1 cellular context compared by ENCODE assay signal in the genomic region with DNA sequence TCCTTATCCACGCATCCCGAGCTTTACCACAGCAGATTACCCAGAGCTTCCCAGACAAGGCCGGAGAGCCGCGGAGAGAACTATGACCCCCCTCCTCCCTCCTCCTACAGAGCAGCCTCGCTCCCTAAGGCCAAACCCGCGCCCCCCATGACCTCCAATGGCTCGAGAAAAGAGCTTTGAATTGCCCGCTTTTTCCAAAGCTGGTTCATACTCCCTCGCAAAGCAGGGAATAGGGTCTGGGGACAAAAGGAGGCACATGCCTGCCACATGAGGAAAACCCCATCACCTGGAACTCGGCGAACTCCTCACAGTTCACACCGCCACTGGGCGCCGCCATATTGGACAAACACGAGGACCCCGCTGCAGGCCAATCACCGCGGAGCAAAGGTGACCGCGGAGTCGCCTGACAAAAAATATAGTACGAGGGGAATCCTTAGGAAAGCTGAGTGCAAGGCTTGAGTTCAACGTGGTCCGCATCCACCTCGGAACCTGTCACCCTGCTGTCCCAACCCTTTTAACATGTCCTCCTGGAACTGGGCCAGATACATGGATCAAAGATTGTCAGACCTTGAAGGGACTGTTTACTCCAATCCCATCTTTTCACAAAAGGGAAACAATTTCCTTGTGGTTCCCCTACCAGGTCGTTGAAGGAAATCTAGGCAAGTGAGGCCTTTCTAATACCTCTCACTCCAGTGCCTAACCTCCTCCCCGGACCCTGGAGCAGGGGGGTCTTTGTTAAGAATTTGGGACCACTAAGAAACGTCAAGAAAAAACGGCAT.
TF ChIP-seq lines count a peak whose summit lies in the region.

A gene (minus strand): TSS at position 344 of the 779 bp plus-strand sequence. CDS start 7 bp downstream, at position 337.

TF ChIP-seq in HepG2, 621 proteins besides CTCF, POLR2A, EP300 and RAD21 (continued from another document and continues in another):
- TF ChIP-seq, protein P1, sequence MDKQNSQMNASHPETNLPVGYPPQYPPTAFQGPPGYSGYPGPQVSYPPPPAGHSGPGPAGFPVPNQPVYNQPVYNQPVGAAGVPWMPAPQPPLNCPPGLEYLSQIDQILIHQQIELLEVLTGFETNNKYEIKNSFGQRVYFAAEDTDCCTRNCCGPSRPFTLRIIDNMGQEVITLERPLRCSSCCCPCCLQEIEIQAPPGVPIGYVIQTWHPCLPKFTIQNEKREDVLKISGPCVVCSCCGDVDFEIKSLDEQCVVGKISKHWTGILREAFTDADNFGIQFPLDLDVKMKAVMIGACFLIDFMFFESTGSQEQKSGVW (CRISPR knock-in tag; IDR thresholded peaks at IDR 0.05; ENCODE audit: borderline replicate concordance), result no peak
- TF ChIP-seq ZNF274 (CRISPR knock-in tag; IDR thresholded peaks at IDR 0.05), result peak; percentile 44; the same call in 1 of the 2 replicates
- TF ChIP-seq ZNF530 (CRISPR knock-in tag; IDR thresholded peaks at IDR 0.05; ENCODE audit: low read depth), result peak; percentile 79; the same call in 1 of the 2 replicates
- no peak for TF ChIP-seq ATF7 (IDR thresholded peaks at IDR 0.05)
- no peak for TF ChIP-seq ATF7 (CRISPR knock-in tag; IDR thresholded peaks at IDR 0.05)
- TF ChIP-seq, protein P2, sequence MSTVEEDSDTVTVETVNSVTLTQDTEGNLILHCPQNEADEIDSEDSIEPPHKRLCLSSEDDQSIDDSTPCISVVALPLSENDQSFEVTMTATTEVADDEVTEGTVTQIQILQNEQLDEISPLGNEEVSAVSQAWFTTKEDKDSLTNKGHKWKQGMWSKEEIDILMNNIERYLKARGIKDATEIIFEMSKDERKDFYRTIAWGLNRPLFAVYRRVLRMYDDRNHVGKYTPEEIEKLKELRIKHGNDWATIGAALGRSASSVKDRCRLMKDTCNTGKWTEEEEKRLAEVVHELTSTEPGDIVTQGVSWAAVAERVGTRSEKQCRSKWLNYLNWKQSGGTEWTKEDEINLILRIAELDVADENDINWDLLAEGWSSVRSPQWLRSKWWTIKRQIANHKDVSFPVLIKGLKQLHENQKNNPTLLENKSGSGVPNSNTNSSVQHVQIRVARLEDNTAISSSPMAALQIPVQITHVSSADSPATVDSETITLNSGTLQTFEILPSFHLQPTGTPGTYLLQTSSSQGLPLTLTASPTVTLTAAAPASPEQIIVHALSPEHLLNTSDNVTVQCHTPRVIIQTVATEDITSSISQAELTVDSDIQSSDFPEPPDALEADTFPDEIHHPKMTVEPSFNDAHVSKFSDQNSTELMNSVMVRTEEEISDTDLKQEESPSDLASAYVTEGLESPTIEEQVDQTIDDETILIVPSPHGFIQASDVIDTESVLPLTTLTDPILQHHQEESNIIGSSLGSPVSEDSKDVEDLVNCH (CRISPR knock-in tag; IDR thresholded peaks at IDR 0.05), result 0 out of 2 replicates have a peak, but pooled peaks have one; percentile 64
- TF ChIP-seq THAP11 (CRISPR knock-in tag; IDR thresholded peaks at IDR 0.05), result peak; percentile 68
- TF ChIP-seq BHLHE40 (IDR thresholded peaks at IDR 0.05; ENCODE audit: low read length), result no peak; the same call in 1 of the 2 replicates
- no peak for TF ChIP-seq ZNF337 (CRISPR knock-in tag; IDR thresholded peaks at IDR 0.05; ENCODE audit: borderline replicate concordance, low read depth)
- peak; percentile 4 for TF ChIP-seq PCBP2 (optimal IDR thresholded peaks at IDR 0.05; ENCODE audit: low read depth, low read length, poor library complexity, severe bottlenecking)
- no peak; the same call in 1 of the 2 replicates for TF ChIP-seq GLI4 (CRISPR knock-in tag; IDR thresholded peaks at IDR 0.05; ENCODE audit: borderline replicate concordance)
- TF ChIP-seq ZNF792 (CRISPR knock-in tag; IDR thresholded peaks at IDR 0.05), result no peak
- peak; percentile 85 for TF ChIP-seq KMT2B (CRISPR knock-in tag; IDR thresholded peaks at IDR 0.05)
- TF ChIP-seq, protein P3, sequence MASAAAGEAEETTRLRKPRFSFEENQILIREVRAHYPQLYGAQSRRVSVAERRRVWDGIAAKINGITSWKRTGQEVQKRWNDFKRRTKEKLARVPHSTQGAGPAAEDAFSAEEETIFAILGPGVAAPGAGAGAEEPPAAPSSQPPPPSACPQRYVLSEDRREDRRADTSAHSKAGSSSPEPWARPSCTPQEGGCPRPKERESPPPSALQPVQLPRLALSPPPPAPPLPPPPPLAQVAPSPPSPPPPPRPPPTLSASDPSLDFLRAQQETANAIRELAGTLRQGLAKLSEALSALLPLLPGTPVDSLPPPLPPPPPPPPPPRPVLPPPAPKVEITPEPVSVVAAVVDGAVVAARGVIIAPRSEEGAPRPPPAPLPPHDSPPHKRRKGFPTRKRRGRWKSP (CRISPR knock-in tag; IDR thresholded peaks at IDR 0.05), result peak; percentile 72
- 0 out of 2 replicates have a peak, but pooled peaks have one; percentile 15 for TF ChIP-seq SSRP1 (CRISPR knock-in tag; IDR thresholded peaks at IDR 0.05)
- TF ChIP-seq, protein P4, sequence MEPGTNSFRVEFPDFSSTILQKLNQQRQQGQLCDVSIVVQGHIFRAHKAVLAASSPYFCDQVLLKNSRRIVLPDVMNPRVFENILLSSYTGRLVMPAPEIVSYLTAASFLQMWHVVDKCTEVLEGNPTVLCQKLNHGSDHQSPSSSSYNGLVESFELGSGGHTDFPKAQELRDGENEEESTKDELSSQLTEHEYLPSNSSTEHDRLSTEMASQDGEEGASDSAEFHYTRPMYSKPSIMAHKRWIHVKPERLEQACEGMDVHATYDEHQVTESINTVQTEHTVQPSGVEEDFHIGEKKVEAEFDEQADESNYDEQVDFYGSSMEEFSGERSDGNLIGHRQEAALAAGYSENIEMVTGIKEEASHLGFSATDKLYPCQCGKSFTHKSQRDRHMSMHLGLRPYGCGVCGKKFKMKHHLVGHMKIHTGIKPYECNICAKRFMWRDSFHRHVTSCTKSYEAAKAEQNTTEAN (CRISPR knock-in tag; conservative IDR thresholded peaks at IDR 0.05), result no peak; the same call in 1 of the 2 replicates
- TF ChIP-seq, protein P5, sequence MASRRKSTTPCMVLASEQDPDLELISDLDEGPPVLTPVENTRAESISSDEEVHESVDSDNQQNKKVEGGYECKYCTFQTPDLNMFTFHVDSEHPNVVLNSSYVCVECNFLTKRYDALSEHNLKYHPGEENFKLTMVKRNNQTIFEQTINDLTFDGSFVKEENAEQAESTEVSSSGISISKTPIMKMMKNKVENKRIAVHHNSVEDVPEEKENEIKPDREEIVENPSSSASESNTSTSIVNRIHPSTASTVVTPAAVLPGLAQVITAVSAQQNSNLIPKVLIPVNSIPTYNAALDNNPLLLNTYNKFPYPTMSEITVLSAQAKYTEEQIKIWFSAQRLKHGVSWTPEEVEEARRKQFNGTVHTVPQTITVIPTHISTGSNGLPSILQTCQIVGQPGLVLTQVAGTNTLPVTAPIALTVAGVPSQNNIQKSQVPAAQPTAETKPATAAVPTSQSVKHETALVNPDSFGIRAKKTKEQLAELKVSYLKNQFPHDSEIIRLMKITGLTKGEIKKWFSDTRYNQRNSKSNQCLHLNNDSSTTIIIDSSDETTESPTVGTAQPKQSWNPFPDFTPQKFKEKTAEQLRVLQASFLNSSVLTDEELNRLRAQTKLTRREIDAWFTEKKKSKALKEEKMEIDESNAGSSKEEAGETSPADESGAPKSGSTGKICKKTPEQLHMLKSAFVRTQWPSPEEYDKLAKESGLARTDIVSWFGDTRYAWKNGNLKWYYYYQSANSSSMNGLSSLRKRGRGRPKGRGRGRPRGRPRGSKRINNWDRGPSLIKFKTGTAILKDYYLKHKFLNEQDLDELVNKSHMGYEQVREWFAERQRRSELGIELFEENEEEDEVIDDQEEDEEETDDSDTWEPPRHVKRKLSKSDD (CRISPR knock-in tag; IDR thresholded peaks at IDR 0.05; ENCODE audit: low read depth), result peak; percentile 44
- 0 out of 2 replicates have a peak, but pooled peaks have one; percentile 74 for TF ChIP-seq ELF4 (CRISPR knock-in tag; IDR thresholded peaks at IDR 0.05; ENCODE audit: borderline replicate concordance)
- TF ChIP-seq, protein P6, sequence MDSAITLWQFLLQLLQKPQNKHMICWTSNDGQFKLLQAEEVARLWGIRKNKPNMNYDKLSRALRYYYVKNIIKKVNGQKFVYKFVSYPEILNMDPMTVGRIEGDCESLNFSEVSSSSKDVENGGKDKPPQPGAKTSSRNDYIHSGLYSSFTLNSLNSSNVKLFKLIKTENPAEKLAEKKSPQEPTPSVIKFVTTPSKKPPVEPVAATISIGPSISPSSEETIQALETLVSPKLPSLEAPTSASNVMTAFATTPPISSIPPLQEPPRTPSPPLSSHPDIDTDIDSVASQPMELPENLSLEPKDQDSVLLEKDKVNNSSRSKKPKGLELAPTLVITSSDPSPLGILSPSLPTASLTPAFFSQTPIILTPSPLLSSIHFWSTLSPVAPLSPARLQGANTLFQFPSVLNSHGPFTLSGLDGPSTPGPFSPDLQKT (CRISPR knock-in tag; IDR thresholded peaks at IDR 0.05; ENCODE audit: borderline replicate concordance), result no peak
- peak; percentile 80; the same call in 1 of the 2 replicates for TF ChIP-seq ISX (CRISPR knock-in tag; conservative IDR thresholded peaks at IDR 0.05)
- TF ChIP-seq ZMYM4 (CRISPR knock-in tag; IDR thresholded peaks at IDR 0.05), result peak; percentile 84
- TF ChIP-seq PPARG (CRISPR knock-in tag; conservative IDR thresholded peaks at IDR 0.05), result 0 out of 2 replicates have a peak, but pooled peaks have one; percentile 15
- TF ChIP-seq ZNF75D (CRISPR knock-in tag; IDR thresholded peaks at IDR 0.05; ENCODE audit: borderline replicate concordance), result no peak
- TF ChIP-seq, protein P7, sequence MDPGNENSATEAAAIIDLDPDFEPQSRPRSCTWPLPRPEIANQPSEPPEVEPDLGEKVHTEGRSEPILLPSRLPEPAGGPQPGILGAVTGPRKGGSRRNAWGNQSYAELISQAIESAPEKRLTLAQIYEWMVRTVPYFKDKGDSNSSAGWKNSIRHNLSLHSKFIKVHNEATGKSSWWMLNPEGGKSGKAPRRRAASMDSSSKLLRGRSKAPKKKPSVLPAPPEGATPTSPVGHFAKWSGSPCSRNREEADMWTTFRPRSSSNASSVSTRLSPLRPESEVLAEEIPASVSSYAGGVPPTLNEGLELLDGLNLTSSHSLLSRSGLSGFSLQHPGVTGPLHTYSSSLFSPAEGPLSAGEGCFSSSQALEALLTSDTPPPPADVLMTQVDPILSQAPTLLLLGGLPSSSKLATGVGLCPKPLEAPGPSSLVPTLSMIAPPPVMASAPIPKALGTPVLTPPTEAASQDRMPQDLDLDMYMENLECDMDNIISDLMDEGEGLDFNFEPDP (CRISPR knock-in tag; conservative IDR thresholded peaks at IDR 0.05), result no peak
- 0 out of 2 replicates have a peak, but pooled peaks have one; percentile 56 for TF ChIP-seq CHD4 (IDR thresholded peaks at IDR 0.05; ENCODE audit: borderline replicate concordance, low read length)
- TF ChIP-seq, protein P8, sequence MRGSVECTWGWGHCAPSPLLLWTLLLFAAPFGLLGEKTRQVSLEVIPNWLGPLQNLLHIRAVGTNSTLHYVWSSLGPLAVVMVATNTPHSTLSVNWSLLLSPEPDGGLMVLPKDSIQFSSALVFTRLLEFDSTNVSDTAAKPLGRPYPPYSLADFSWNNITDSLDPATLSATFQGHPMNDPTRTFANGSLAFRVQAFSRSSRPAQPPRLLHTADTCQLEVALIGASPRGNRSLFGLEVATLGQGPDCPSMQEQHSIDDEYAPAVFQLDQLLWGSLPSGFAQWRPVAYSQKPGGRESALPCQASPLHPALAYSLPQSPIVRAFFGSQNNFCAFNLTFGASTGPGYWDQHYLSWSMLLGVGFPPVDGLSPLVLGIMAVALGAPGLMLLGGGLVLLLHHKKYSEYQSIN (CRISPR knock-in tag; IDR thresholded peaks at IDR 0.05; ENCODE audit: borderline replicate concordance), result no peak
- peak; percentile 46; the same call in 1 of the 2 replicates for TF ChIP-seq HES4 (CRISPR knock-in tag; IDR thresholded peaks at IDR 0.05; ENCODE audit: borderline replicate concordance)
- peak; percentile 75; the same call in 1 of the 2 replicates for TF ChIP-seq HOXA3 (CRISPR knock-in tag; IDR thresholded peaks at IDR 0.05)
- peak; percentile 99 for TF ChIP-seq ZNF335 (CRISPR knock-in tag; IDR thresholded peaks at IDR 0.05)
- no peak for TF ChIP-seq SOX6 (IDR thresholded peaks at IDR 0.05)
- peak; percentile 61 for TF ChIP-seq SOX6 (CRISPR knock-in tag; IDR thresholded peaks at IDR 0.05)
- TF ChIP-seq, protein P9, sequence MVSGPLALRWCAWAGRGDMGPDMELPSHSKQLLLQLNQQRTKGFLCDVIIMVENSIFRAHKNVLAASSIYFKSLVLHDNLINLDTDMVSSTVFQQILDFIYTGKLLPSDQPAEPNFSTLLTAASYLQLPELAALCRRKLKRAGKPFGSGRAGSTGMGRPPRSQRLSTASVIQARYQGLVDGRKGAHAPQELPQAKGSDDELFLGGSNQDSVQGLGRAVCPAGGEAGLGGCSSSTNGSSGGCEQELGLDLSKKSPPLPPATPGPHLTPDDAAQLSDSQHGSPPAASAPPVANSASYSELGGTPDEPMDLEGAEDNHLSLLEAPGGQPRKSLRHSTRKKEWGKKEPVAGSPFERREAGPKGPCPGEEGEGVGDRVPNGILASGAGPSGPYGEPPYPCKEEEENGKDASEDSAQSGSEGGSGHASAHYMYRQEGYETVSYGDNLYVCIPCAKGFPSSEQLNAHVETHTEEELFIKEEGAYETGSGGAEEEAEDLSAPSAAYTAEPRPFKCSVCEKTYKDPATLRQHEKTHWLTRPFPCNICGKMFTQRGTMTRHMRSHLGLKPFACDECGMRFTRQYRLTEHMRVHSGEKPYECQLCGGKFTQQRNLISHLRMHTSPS (CRISPR knock-in tag; IDR thresholded peaks at IDR 0.05; ENCODE audit: low read depth), result 0 out of 2 replicates have a peak, but pooled peaks have one; percentile 20
- TF ChIP-seq RXRB (CRISPR knock-in tag; IDR thresholded peaks at IDR 0.05; ENCODE audit: borderline replicate concordance), result 0 out of 2 replicates have a peak, but pooled peaks have one; percentile 52
- TF ChIP-seq, protein P10, sequence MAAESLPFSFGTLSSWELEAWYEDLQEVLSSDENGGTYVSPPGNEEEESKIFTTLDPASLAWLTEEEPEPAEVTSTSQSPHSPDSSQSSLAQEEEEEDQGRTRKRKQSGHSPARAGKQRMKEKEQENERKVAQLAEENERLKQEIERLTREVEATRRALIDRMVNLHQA (CRISPR knock-in tag; IDR thresholded peaks at IDR 0.05), result no peak
- TF ChIP-seq, protein P11, sequence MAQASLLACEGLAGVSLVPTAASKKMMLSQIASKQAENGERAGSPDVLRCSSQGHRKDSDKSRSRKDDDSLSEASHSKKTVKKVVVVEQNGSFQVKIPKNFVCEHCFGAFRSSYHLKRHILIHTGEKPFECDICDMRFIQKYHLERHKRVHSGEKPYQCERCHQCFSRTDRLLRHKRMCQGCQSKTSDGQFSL (CRISPR knock-in tag; IDR thresholded peaks at IDR 0.05), result peak; percentile 68; the same call in 1 of the 2 replicates
- peak; percentile 85 for TF ChIP-seq ZBTB38 (CRISPR knock-in tag; IDR thresholded peaks at IDR 0.05)
- peak; percentile 67; the same call in 1 of the 2 replicates for TF ChIP-seq ZNF564 (CRISPR knock-in tag; IDR thresholded peaks at IDR 0.05)
- TF ChIP-seq, protein P12, sequence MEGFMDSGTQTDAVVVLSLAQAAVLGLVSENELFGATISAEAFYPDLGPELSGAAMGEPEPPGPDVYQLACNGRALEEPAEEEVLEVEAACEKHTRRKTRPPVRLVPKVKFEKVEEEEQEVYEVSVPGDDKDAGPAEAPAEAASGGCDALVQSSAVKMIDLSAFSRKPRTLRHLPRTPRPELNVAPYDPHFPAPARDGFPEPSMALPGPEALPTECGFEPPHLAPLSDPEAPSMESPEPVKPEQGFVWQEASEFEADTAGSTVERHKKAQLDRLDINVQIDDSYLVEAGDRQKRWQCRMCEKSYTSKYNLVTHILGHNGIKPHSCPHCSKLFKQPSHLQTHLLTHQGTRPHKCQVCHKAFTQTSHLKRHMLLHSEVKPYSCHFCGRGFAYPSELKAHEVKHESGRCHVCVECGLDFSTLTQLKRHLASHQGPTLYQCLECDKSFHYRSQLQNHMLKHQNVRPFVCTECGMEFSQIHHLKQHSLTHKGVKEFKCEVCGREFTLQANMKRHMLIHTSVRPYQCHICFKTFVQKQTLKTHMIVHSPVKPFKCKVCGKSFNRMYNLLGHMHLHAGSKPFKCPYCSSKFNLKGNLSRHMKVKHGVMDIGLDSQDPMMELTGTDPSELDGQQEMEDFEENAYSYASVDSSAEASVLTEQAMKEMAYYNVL (CRISPR knock-in tag; IDR thresholded peaks at IDR 0.05; ENCODE audit: borderline replicate concordance), result peak; percentile 63; the same call in 1 of the 2 replicates
